Comparison of ENCODE assay signal across 8 cellular contexts in the genomic region with DNA sequence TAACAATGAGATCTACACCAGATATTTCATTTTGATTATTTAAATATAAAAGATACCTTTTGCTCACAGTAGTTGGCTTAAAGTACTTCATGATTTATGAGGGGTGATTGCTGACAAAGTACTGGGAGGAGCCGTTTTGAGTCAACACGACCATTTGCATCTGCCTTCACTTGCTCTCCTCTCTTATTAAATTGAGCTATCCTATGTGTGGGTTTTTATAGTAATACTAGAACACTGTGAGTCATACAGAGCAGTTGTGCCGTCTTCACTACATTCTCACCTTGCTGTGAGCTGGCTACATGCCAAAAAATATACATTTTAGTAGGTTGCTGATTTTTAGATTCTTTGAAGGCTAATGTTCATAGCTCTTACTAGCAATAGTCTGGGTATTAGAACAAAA.
DNase-seq lines count a peak whose midpoint lies in the region; ATAC-seq and TF ChIP-seq lines count a peak whose summit lies in the region.

No MANE protein-coding gene starts in this region.

- peaks cover 21% of the 10 kb centered on the region for H3K36me3 Mint-ChIP-seq in chondrocyte (ENCODE audit: low read depth)

- H2AFZ ChIP-seq in MM.1S (ENCODE audit: low read length): no peak overlapping the region

- peak; percentile 7 for DNase-seq in GM12864 (ENCODE audit: low read depth)
- peak; percentile 75 for DNase-seq in NCI-H146 (lab: John Stamatoyannopoulos, UW)
- DNase-seq in chondrocyte (ENCODE audit: low spot score): no peak
- no peak for DNase-seq in erythroblast (lab: John Stamatoyannopoulos, UW)
- no peak for DNase-seq in T-helper 9 cell
- DNase-seq in MM.1S: no peak

- no peaks in the 10 kb centered on the region for H3K27me3 Mint-ChIP-seq in chondrocyte (ENCODE audit: low read depth)

- no peak for TF ChIP-seq POLR2A in erythroblast (IDR thresholded peaks at IDR 0.05; ENCODE audit: low read length)

- H4K20me1 ChIP-seq in MM.1S (ENCODE audit: insufficient read depth, low read length): no peaks in the 10 kb centered on the region

- no peaks in the 10 kb centered on the region for H3K79me2 ChIP-seq in MM.1S (ENCODE audit: low read length)

- H3K4me1 Mint-ChIP-seq in chondrocyte (ENCODE audit: low read depth): peaks cover 38% of the 10 kb centered on the region

- H3K9me3 Mint-ChIP-seq in chondrocyte (ENCODE audit: low read depth): no peaks in the 10 kb centered on the region

- no peak overlapping the region for H3K4me3 Mint-ChIP-seq in chondrocyte (ENCODE audit: unreplicated experiment)

- H3K27me3 ChIP-seq in MM.1S (replicated peaks; ENCODE audit: insufficient read depth, low read length): no peaks in the 10 kb centered on the region

- ATAC-seq in GM21786 (IDR thresholded peaks at IDR 0.05; ENCODE audit: unreplicated experiment) (peak; percentile 67), HG02763 (IDR thresholded peaks at IDR 0.05; ENCODE audit: unreplicated experiment) (no peak)

- H3K4me3 ChIP-seq in GM12864 (ENCODE audit: low read depth, low read length) (no peak overlapping the region), MM.1S (ENCODE audit: low read length) (no peak overlapping the region)

- no peaks in the 10 kb centered on the region for H3F3A ChIP-seq in MM.1S (ENCODE audit: insufficient read depth, low read length)

- TF ChIP-seq CTCF in GM12864 (IDR thresholded peaks at IDR 0.05; ENCODE audit: low read depth, low read length, missing control alignments) (no peak), chondrocyte (IDR thresholded peaks at IDR 0.05) (no peak), MM.1S (IDR thresholded peaks at IDR 0.05; ENCODE audit: low read length) (no peak)

- H3K27ac Mint-ChIP-seq in chondrocyte (ENCODE audit: unreplicated experiment): peak overlapping the region; percentile 12

- no peak overlapping the region for H3K27ac ChIP-seq in MM.1S (ENCODE audit: low read length)

- H3K9me2 ChIP-seq in MM.1S (replicated peaks; ENCODE audit: insufficient read depth, low read length): no peaks in the 10 kb centered on the region

- H3K4me1 ChIP-seq in MM.1S (ENCODE audit: low read length): no peaks in the 10 kb centered on the region

- no peaks in the 10 kb centered on the region for H3K36me3 ChIP-seq in MM.1S (replicated peaks; ENCODE audit: insufficient read depth, low read length)

- no peaks in the 10 kb centered on the region for H3K9me3 ChIP-seq in MM.1S (replicated peaks; ENCODE audit: insufficient read depth, low read length)

- no peak overlapping the region for H3K4me2 ChIP-seq in MM.1S (ENCODE audit: low read depth, low read length)

- H3K9ac ChIP-seq in MM.1S (ENCODE audit: low read length): no peak overlapping the region

Comparison
In these comparisons a context has a peak if more than half of its experiments do, and no peak if none do; other contexts are left out.
1. DNase-seq: peak in GM12864 (single experiment) and NCI-H146 (single experiment); none in chondrocyte (single experiment), erythroblast (0 of 2), T-helper 9 cell (single experiment) and MM.1S (single experiment).